In genomic region chr6:148617522-148617921, GRCh38 we compare ENCODE assay signal across 1 cellular context.
TF ChIP-seq lines count a peak whose summit lies in the region.

No MANE protein-coding gene starts in this region.

TF ChIP-seq in GM12878, 131 proteins besides CTCF, POLR2A, EP300 and RAD21 (continued from another document):
- TF ChIP-seq MEF2A (IDR thresholded peaks at IDR 0.05; ENCODE audit: insufficient read depth, low read depth, low read length), result 0 out of 2 replicates have a peak, but pooled peaks have one; percentile 15
- TF ChIP-seq RUNX3 (IDR thresholded peaks at IDR 0.05; ENCODE audit: low read length), result peak; percentile 81
- TF ChIP-seq STAT3 (IDR thresholded peaks at IDR 0.05; ENCODE audit: low read depth, low read length), result no peak
- TF ChIP-seq ETV6 (conservative IDR thresholded peaks at IDR 0.05 in 1 of 2, IDR thresholded peaks at IDR 0.05 in 1 of 2; ENCODE audit: borderline replicate concordance in 1 of 2, low read depth in 1 of 2), result no peak
- no peak for TF ChIP-seq SMAD5 (IDR thresholded peaks at IDR 0.05; ENCODE audit: low read depth)
TF ChIP-seq in GM12878: peak in this region for 2.
